In the genomic region with DNA sequence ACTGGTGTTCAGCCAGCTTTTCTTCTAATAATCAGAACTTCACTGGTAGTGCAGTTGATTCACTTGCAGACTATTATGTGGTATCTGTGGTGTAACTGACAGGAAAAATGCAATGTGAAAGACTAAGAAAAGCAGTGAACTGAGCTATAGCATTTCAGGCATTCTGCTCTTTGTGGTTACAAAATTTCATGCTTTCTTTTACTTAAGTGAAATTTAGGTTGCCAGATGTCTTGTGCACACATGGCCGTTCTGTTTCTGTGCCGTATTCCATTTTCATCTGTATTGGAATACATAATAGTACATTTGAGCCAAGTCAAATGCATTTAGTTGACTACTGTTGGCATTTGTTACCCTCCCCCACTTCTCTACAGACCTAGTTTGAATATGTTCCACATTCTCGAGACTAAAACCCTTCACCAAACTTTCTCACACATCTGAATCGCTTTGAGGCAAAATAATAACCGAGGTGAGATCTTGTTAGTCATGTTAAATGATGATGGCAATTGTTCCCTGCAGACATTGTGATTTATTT, we compare ENCODE assay signal across 8 cellular contexts. TPM values are rescaled to one million over a fixed set of nuclear protein-coding genes. Genes with fewer than 3 reads are reported as not detected.
DNase-seq lines count a peak whose midpoint lies in the region; ATAC-seq and TF ChIP-seq lines count a peak whose summit lies in the region.

No MANE protein-coding gene starts in this region.

- H3K79me1 ChIP-seq in trophoblast cell (ENCODE audit: low read length): no peaks in the 10 kb centered on the region

- H3K27me3 Mint-ChIP-seq in CD4-positive, alpha-beta memory T cell: no peaks in the 10 kb centered on the region
- H3K27me3 Mint-ChIP-seq in endothelial cell (ENCODE audit: unreplicated experiment): peaks cover 2% of the 10 kb centered on the region

- H3K36me3 ChIP-seq in CD4-positive, alpha-beta memory T cell (ENCODE audit: insufficient read depth, low read length): no peaks in the 10 kb centered on the region
- H3K36me3 ChIP-seq in adipocyte (ENCODE audit: control insufficient read depth, insufficient read depth, low read length, severe bottlenecking) (no peaks in the 10 kb centered on the region), trophoblast cell (ENCODE audit: control insufficient read depth in 1 of 2, insufficient read depth in 2 of 2, low read length in 2 of 2) (no peaks in the 10 kb centered on the region)

- peaks cover 16% of the 10 kb centered on the region for H3K4me1 ChIP-seq in CD4-positive, alpha-beta memory T cell (ENCODE audit: insufficient read depth, low read length)
- H3K4me1 ChIP-seq in adipocyte (ENCODE audit: control insufficient read depth, insufficient read depth, low read length) (peaks cover 21% of the 10 kb centered on the region), trophoblast cell (ENCODE audit: control insufficient read depth in 1 of 2, insufficient read depth in 2 of 2, low read length in 2 of 2) (no peaks in the 10 kb centered on the region)

- H3K4me3 Mint-ChIP-seq in CD4-positive, alpha-beta memory T cell: peak overlapping the region; percentile 5 to 84 (median 33)
- no peak overlapping the region for H3K4me3 Mint-ChIP-seq in endothelial cell (ENCODE audit: unreplicated experiment)

- H2AK5ac ChIP-seq in trophoblast cell (ENCODE audit: low read length): no peak overlapping the region

- no peak overlapping the region for H3K4ac ChIP-seq in trophoblast cell (ENCODE audit: low read depth, low read length)

- no peak overlapping the region for H3K27ac ChIP-seq in CD4-positive, alpha-beta memory T cell (ENCODE audit: low read depth, low read length)
- H3K27ac ChIP-seq in trophoblast cell (ENCODE audit: low read depth, low read length): no peak overlapping the region

- no peak overlapping the region for H4K8ac ChIP-seq in trophoblast cell (ENCODE audit: low read depth, low read length)

- no peak overlapping the region for H3K4me2 ChIP-seq in trophoblast cell (ENCODE audit: low read length)

- H2AFZ ChIP-seq in trophoblast cell (ENCODE audit: insufficient read depth, low read length, poor library complexity): no peak overlapping the region

- no peaks in the 10 kb centered on the region for H3K9me3 ChIP-seq in CD4-positive, alpha-beta memory T cell (ENCODE audit: control insufficient read depth in 1 of 2, low read length in 2 of 2)
- H3K9me3 ChIP-seq in adipocyte (ENCODE audit: control insufficient read depth, low read length) (peaks cover 3% of the 10 kb centered on the region), trophoblast cell (ENCODE audit: insufficient read depth, low read depth, low read length) (no peaks in the 10 kb centered on the region)

- peaks cover 6 to 26% (median 12%) of the 10 kb centered on the region in 4 donors for H3K4me1 Mint-ChIP-seq in CD4-positive, alpha-beta memory T cell
- H3K4me1 Mint-ChIP-seq in endothelial cell (ENCODE audit: unreplicated experiment): no peaks in the 10 kb centered on the region

- H4K91ac ChIP-seq in trophoblast cell (ENCODE audit: low read depth, low read length): no peak overlapping the region

- H3K9ac ChIP-seq in adipocyte (ENCODE audit: low read length) (no peak overlapping the region), trophoblast cell (ENCODE audit: low read length) (no peak overlapping the region)

- whole genome bisulfite sequencing in trophoblast cell (ENCODE audit: extremely low coverage, insufficient coverage, insufficient read length): no CpG with 5 or more reads among the region's 5 CpGs

- H2BK12ac ChIP-seq in trophoblast cell (ENCODE audit: low read length): no peak overlapping the region

- no peaks in the 10 kb centered on the region for H3K36me3 Mint-ChIP-seq in CD4-positive, alpha-beta memory T cell
- H3K36me3 Mint-ChIP-seq in endothelial cell (ENCODE audit: low read depth, unreplicated experiment): no peaks in the 10 kb centered on the region

- H3K4me3 ChIP-seq in CD4-positive, alpha-beta memory T cell (ENCODE audit: low read length in 2 of 2): no peak overlapping the region
- H3K4me3 ChIP-seq in adipocyte (ENCODE audit: low read length) (no peak overlapping the region), trophoblast cell (ENCODE audit: low read depth, low read length) (no peak overlapping the region)

- peak in 3 of 5 donors; percentile 6 to 16 (median 9) for DNase-seq in CD4-positive, alpha-beta memory T cell
- DNase-seq in adipocyte (ENCODE audit: low read depth) (peak; percentile 56), NCI-H446 treated with DMSO at 0.1 percent for 48 hours (lab: John Stamatoyannopoulos, UW) (no peak), endothelial cell (ENCODE audit: low spot score) (no peak), trophoblast cell (no peak), COLO668 (lab: John Stamatoyannopoulos, UW; ENCODE audit: unreplicated experiment) (no peak)

- TF ChIP-seq CTCF in endothelial cell (IDR thresholded peaks at IDR 0.05; ENCODE audit: unreplicated experiment): no peak

- H3K14ac ChIP-seq in trophoblast cell (ENCODE audit: low read length): no peak overlapping the region

- peak overlapping the region in 3 of 7 donors; percentile 3 to 39 (median 16) for H3K27ac Mint-ChIP-seq in CD4-positive, alpha-beta memory T cell
- no peak overlapping the region for H3K27ac Mint-ChIP-seq in endothelial cell (ENCODE audit: unreplicated experiment)

- no peak overlapping the region for H2BK5ac ChIP-seq in trophoblast cell (ENCODE audit: low read depth, low read length, poor library complexity)

- no peak overlapping the region for H4K12ac ChIP-seq in trophoblast cell (ENCODE audit: low read depth, low read length)

- no peaks in the 10 kb centered on the region for H3K79me2 ChIP-seq in trophoblast cell (ENCODE audit: control insufficient read depth, insufficient read depth, low read length, poor library complexity)

- CTCF ChIA-PET in CD4-positive, alpha-beta memory T cell (lab: Charles Lee; ENCODE audit: partially characterized antibody): no interaction called here

- ATAC-seq in GM21367 (IDR thresholded peaks at IDR 0.05; ENCODE audit: unreplicated experiment) (peak; percentile 82), HG03565 (IDR thresholded peaks at IDR 0.05; ENCODE audit: unreplicated experiment) (peak; percentile 78)

- H3K23ac ChIP-seq in trophoblast cell (ENCODE audit: low read length): no peak overlapping the region

- POLR2A ChIA-PET in CD4-positive, alpha-beta memory T cell (lab: Charles Lee; ENCODE audit: partially characterized antibody): no interaction called here

- no peak overlapping the region for H2BK120ac ChIP-seq in trophoblast cell (ENCODE audit: insufficient read depth, low read length, poor library complexity)

- H3K9me3 Mint-ChIP-seq in CD4-positive, alpha-beta memory T cell: peaks cover 0 to 1% (median 0%) of the 10 kb centered on the region in 8 donors
- no peaks in the 10 kb centered on the region for H3K9me3 Mint-ChIP-seq in endothelial cell (ENCODE audit: unreplicated experiment)

- intact Hi-C loops in CD4-positive, alpha-beta memory T cell (cut with micrococcal nuclease): no loop called here

- H3K18ac ChIP-seq in trophoblast cell (ENCODE audit: low read length): no peak overlapping the region

- no peaks in the 10 kb centered on the region for H3K27me3 ChIP-seq in CD4-positive, alpha-beta memory T cell (ENCODE audit: insufficient read depth, low read length)
- H3K27me3 ChIP-seq in adipocyte (replicated peaks; ENCODE audit: control insufficient read depth, insufficient read depth, low read length) (no peaks in the 10 kb centered on the region), trophoblast cell (ENCODE audit: insufficient read depth, low read length) (no peaks in the 10 kb centered on the region)

RNA-seq across cellular contexts. Expression of a gene that starts 8.2 kb away (rescaled TPM):
- not detected for total RNA-seq in CD4-positive, alpha-beta memory T cell
- not detected for polyA plus RNA-seq in CD4-positive, alpha-beta memory T cell
- total RNA-seq in endothelial cell (ENCODE audit: unreplicated experiment): not detected
- polyA plus RNA-seq in trophoblast cell (2013): not detected in 2 replicates

Comparison
In these comparisons a context has a peak if more than half of its experiments do, and no peak if none do; other contexts are left out.
1. DNase-seq: peak in CD4-positive, alpha-beta memory T cell (3 of 5) and adipocyte (single experiment); none in NCI-H446 treated with DMSO at 0.1 percent for 48 hours (single experiment), endothelial cell (single experiment), trophoblast cell (0 of 2) and COLO668 (single experiment).